Comparison of ENCODE assay signal across 26 cellular contexts in genomic region chr21:38472709-38473108, GRCh38. TPM values are rescaled to one million over a fixed set of nuclear protein-coding genes. Genes with fewer than 3 reads are reported as not detected.
A peak's percentile ranks its signal among the peaks of the same experiment; 100 is the strongest.
DNase-seq lines count a peak whose midpoint lies in the region; ATAC-seq and TF ChIP-seq lines count a peak whose summit lies in the region.
"Had no signal": no experiment of that assay in that cellular context is flagged by ENCODE, and none has a peak within 500 bp of the region (broad histone marks: within the 10 kb centered on the region; RNA-seq: fewer than 3 reads in every experiment).

No MANE protein-coding gene starts in this region.

- ATAC-seq in left lung (no peak), gastrocnemius medialis (no peak), HG02938 (IDR thresholded peaks at IDR 0.05; ENCODE audit: unreplicated experiment) (no peak)
- ATAC-seq in stimulated activated naive CD8-positive, alpha-beta T cell treated with anti-CD3 and anti-CD28 coated beads, Interleukin-15, amount 100 ng/mL, for 72 hours, result no peak
- ATAC-seq: activated CD4-positive, alpha-beta T cell treated with anti-CD3 and anti-CD28 coated beads for 36 hours had no signal

- no peaks in the 10 kb centered on the region for H3K9me3 Mint-ChIP-seq in endodermal cell
- H3K9me3 Mint-ChIP-seq in stimulated activated naive CD8-positive, alpha-beta T cell treated with anti-CD3 and anti-CD28 coated beads, Interleukin-15, amount 100 ng/mL, for 72 hours, result peaks cover 0 to 4% of the 10 kb centered on the region in 2 donors

- TF ChIP-seq CTCF in endodermal cell (conservative IDR thresholded peaks at IDR 0.05), result no peak
- no peak for TF ChIP-seq CTCF in left lung (IDR thresholded peaks at IDR 0.05)
- TF ChIP-seq CTCF in gastrocnemius medialis (IDR thresholded peaks at IDR 0.05 in 4 of 5, conservative IDR thresholded peaks at IDR 0.05 in 1 of 5), result no peak

- H3K27ac Mint-ChIP-seq in endodermal cell, result no peak overlapping the region
- H3K27ac Mint-ChIP-seq in stimulated activated naive CD8-positive, alpha-beta T cell treated with anti-CD3 and anti-CD28 coated beads, Interleukin-15, amount 100 ng/mL, for 72 hours, result no peak overlapping the region
- H3K27ac Mint-ChIP-seq: activated CD4-positive, alpha-beta T cell treated with anti-CD3 and anti-CD28 coated beads for 36 hours; CD8-positive, alpha-beta memory T cell had no signal

- no peaks in the 10 kb centered on the region for H3K4me1 ChIP-seq in endodermal cell (ENCODE audit: control insufficient read depth, insufficient read depth, low read length)
- peaks cover 4 to 79% of the 10 kb centered on the region in 2 donors for H3K4me1 ChIP-seq in left lung
- H3K4me1 ChIP-seq in gastrocnemius medialis, result peaks cover 0 to 7% of the 10 kb centered on the region in 2 donors
- H3K4me1 ChIP-seq: adrenal gland, breast epithelium, Peyer's patch had no signal

- H3K27ac ChIP-seq in endodermal cell (ENCODE audit: low read depth, low read length) (no peak overlapping the region), left lung (peak overlapping the region; percentile 26 to 58), gastrocnemius medialis (peak overlapping the region in 3 of 4 donors; percentile 34 to 43 (median 41))
- H3K27ac ChIP-seq: adrenal gland, epithelial cell of prostate, HL-60 had no signal

- intact Hi-C loops in left lung (cut with DNase I) (no loop called here), gastrocnemius medialis (cut with DNase I; ENCODE audit: low total_unique reads) (no loop called here)

- peaks cover 6% of the 10 kb centered on the region for H3K27me3 Mint-ChIP-seq in endodermal cell (ENCODE audit: insufficient read depth)
- peaks cover 60% of the 10 kb centered on the region for H3K27me3 Mint-ChIP-seq in stimulated activated naive CD8-positive, alpha-beta T cell treated with anti-CD3 and anti-CD28 coated beads, Interleukin-15, amount 100 ng/mL, for 72 hours

- TF ChIP-seq POLR2A in gastrocnemius medialis (IDR thresholded peaks at IDR 0.05), result no peak

- H3K4me3 ChIP-seq in H7 (ENCODE audit: insufficient read depth, low read depth, low read length) (no peak overlapping the region), endodermal cell (ENCODE audit: low read length) (no peak overlapping the region), left lung (peak overlapping the region in 1 of 2 donors; percentile 29), gastrocnemius medialis (peak overlapping the region in 2 of 4 donors; percentile 4 to 25)
- H3K4me3 ChIP-seq: adrenal gland, breast epithelium, Peyer's patch, smooth muscle cell had no signal

- peak overlapping the region; percentile 25 for H3K4me3 Mint-ChIP-seq in endodermal cell
- no peak overlapping the region for H3K4me3 Mint-ChIP-seq in stimulated activated naive CD8-positive, alpha-beta T cell treated with anti-CD3 and anti-CD28 coated beads, Interleukin-15, amount 100 ng/mL, for 72 hours
- H3K4me3 Mint-ChIP-seq: activated CD4-positive, alpha-beta T cell treated with anti-CD3 and anti-CD28 coated beads for 36 hours; CD8-positive, alpha-beta memory T cell had no signal

- H3K4me1 Mint-ChIP-seq in endodermal cell, result peaks cover 14% of the 10 kb centered on the region
- H3K4me1 Mint-ChIP-seq in stimulated activated naive CD8-positive, alpha-beta T cell treated with anti-CD3 and anti-CD28 coated beads, Interleukin-15, amount 100 ng/mL, for 72 hours, result no peaks in the 10 kb centered on the region
- H3K4me1 Mint-ChIP-seq: CD8-positive, alpha-beta memory T cell had no signal

- WGBS in endodermal cell (ENCODE audit: insufficient coverage in 1 of 2, insufficient read length in 1 of 2), 2 experiments, result 32 to 54% methylated on average over 12 to 15 of the region's 15 CpGs

- H3K36me3 ChIP-seq in H7 (replicated peaks; ENCODE audit: control insufficient read depth, insufficient read depth, low read length) (no peaks in the 10 kb centered on the region), endodermal cell (ENCODE audit: control insufficient read depth, insufficient read depth, low read length) (no peaks in the 10 kb centered on the region), left lung (no peaks in the 10 kb centered on the region), gastrocnemius medialis (no peaks in the 10 kb centered on the region)
- H3K36me3 ChIP-seq: adrenal gland, breast epithelium, Peyer's patch had no signal

- no peaks in the 10 kb centered on the region for H3K9me3 ChIP-seq in endodermal cell (ENCODE audit: control insufficient read depth, low read length)
- H3K9me3 ChIP-seq in left lung, result no peaks in the 10 kb centered on the region
- no peaks in the 10 kb centered on the region for H3K9me3 ChIP-seq in gastrocnemius medialis
- H3K9me3 ChIP-seq: adrenal gland, breast epithelium, Peyer's patch, SK-N-SH had no signal

- in situ Hi-C loops in gastrocnemius medialis (cut with MboI; ENCODE audit: low sequenced_read_pairs in 4 of 4), result no loop called here

- H3K27me3 ChIP-seq in H7 (ENCODE audit: control insufficient read depth, insufficient read depth, low read length), result no peaks in the 10 kb centered on the region; the same call in 1 of the 2 replicates
- no peaks in the 10 kb centered on the region for H3K27me3 ChIP-seq in endodermal cell (ENCODE audit: control insufficient read depth, insufficient read depth, low read length, poor library complexity, severe bottlenecking)
- peaks cover 0 to 17% of the 10 kb centered on the region in 2 donors for H3K27me3 ChIP-seq in left lung
- peaks cover 0 to 6% (median 0%) of the 10 kb centered on the region in 3 donors for H3K27me3 ChIP-seq in gastrocnemius medialis
- H3K27me3 ChIP-seq: Peyer's patch had no signal

- peak; percentile 65 for DNase-seq in H7
- peak; percentile 68 for DNase-seq in endodermal cell
- peak in 1 of 2 donors; percentile 86 for DNase-seq in left lung
- DNase-seq in gastrocnemius medialis, result no peak
- DNase-seq in midbrain (lab: John Stamatoyannopoulos, UW), result no peak
- DNase-seq in HK-2 (ENCODE audit: unreplicated experiment), result no peak
- DNase-seq in stimulated activated naive CD8-positive, alpha-beta T cell treated with anti-CD3 and anti-CD28 coated beads, Interleukin-15, amount 100 ng/mL, for 72 hours, result no peak
- DNase-seq: activated CD4-positive, alpha-beta T cell treated with anti-CD3 and anti-CD28 coated beads for 36 hours; activated CD8-positive, alpha-beta memory T cell treated with anti-CD3 and anti-CD28 coated beads, Interleukin-2, amount 50 U/mL, for 48 hours; activated effector memory CD4-positive, alpha-beta T cell treated with anti-CD3 and anti-CD28 coated beads, Interleukin-2, amount 50 U/mL, for 16 hours; adrenal gland; CD8-positive, alpha-beta memory T cell; DMS79; foreskin melanocyte; HCEC 1CT; NCI-H1930; NCI-H345; Peyer's patch; SK-N-SH; T1000 had no signal

- no peaks in the 10 kb centered on the region for H3K36me3 Mint-ChIP-seq in endodermal cell (ENCODE audit: low read depth)

- no peak overlapping the region for H3K9ac ChIP-seq in endodermal cell (ENCODE audit: extremely low read depth, low read length, poor library complexity, severe bottlenecking)
- H3K9ac ChIP-seq: SK-N-SH had no signal

RNA-seq across cellular contexts. Expression of gene ERG, which starts 25.6 kb away (rescaled TPM):
- 0.37 and 1.5 TPM in 2 replicates for total RNA-seq in H7 (2014; rRNA removed; shearing (Covaris generic))
- not detected for total RNA-seq in endodermal cell
- polyA plus RNA-seq in endodermal cell (2013, experiment 1 of 2), result 0.75 TPM
- polyA plus RNA-seq in endodermal cell (2013, experiment 2 of 2), result 0.91 TPM
- total RNA-seq in left lung, result 10 to 100 TPM; 21.7 to 27.6 TPM
- 1 to 10 TPM; 4.6 to 7.0 (median 5.1) TPM for total RNA-seq in gastrocnemius medialis
- total RNA-seq: CD8-positive, alpha-beta memory T cell had no signal
- polyA plus RNA-seq: AG04450; CD8-positive, alpha-beta memory T cell; SK-N-SH had no signal

Comparison
In these comparisons a context has a peak if more than half of its experiments do, and no peak if none do; other contexts are left out.
1. DNase-seq: peak in H7 (single experiment) and endodermal cell (single experiment); none in gastrocnemius medialis (0 of 2), midbrain (single experiment), HK-2 (single experiment) and stimulated activated naive CD8-positive, alpha-beta T cell treated with anti-CD3 and anti-CD28 coated beads, Interleukin-15, amount 100 ng/mL, for 72 hours (0 of 2).